Comparison of ENCODE assay signal across 19 cellular contexts in genomic region chr6:80640176-80640575, GRCh38.
A peak's percentile ranks its signal among the peaks of the same experiment; 100 is the strongest.
DNase-seq lines count a peak whose midpoint lies in the region; ATAC-seq and TF ChIP-seq lines count a peak whose summit lies in the region.
"Had no signal": no experiment of that assay in that cellular context is flagged by ENCODE, and none has a peak within 500 bp of the region (broad histone marks: within the 10 kb centered on the region; RNA-seq: fewer than 3 reads in every experiment).

No MANE protein-coding gene starts in this region.

- no peak for ATAC-seq in GM19397 (IDR thresholded peaks at IDR 0.05; ENCODE audit: unreplicated experiment)
- ATAC-seq: GM23338, HepG2, PC-3, T-cell had no signal

- H3K36me3 ChIP-seq in KMS-11 (ENCODE audit: insufficient read depth), result no peaks in the 10 kb centered on the region
- no peaks in the 10 kb centered on the region for H3K36me3 ChIP-seq in adipocyte (ENCODE audit: control insufficient read depth, insufficient read depth, low read length, severe bottlenecking)
- no peaks in the 10 kb centered on the region for H3K36me3 ChIP-seq in Karpas-422 (ENCODE audit: insufficient read depth, low read length)

- H3K4me2 ChIP-seq in KMS-11 (peak overlapping the region; percentile 80), Karpas-422 (ENCODE audit: low read depth, low read length, poor library complexity, severe bottlenecking) (no peak overlapping the region)
- H3K4me2 ChIP-seq: GM23338 had no signal

- no peaks in the 10 kb centered on the region for H3K9me2 ChIP-seq in Karpas-422 (replicated peaks; ENCODE audit: insufficient read depth, low read length)

- BruUV-seq in Calu3 (replicated peaks; lab: Mats Ljungman, UMichigan), result no TSS peak

- H3K9me3 ChIP-seq in adipocyte (ENCODE audit: control insufficient read depth, low read length) (no peaks in the 10 kb centered on the region), Karpas-422 (ENCODE audit: low read length) (no peaks in the 10 kb centered on the region)

- H3K4me3 ChIP-seq in KMS-11 (IDR thresholded peaks at IDR 0.05; ENCODE audit: insufficient read depth, low read depth, low read length), result no peak overlapping the region
- H3K4me3 ChIP-seq in adipocyte (ENCODE audit: low read length), result no peak overlapping the region
- H3K4me3 ChIP-seq in Karpas-422 (ENCODE audit: low read length), result no peak overlapping the region
- H3K4me3 ChIP-seq: GM23338 had no signal

- H2AFZ ChIP-seq in KMS-11 (ENCODE audit: low read depth) (no peak overlapping the region), Karpas-422 (ENCODE audit: low read length) (no peak overlapping the region)
- H2AFZ ChIP-seq: GM23338 had no signal

- peaks cover 6% of the 10 kb centered on the region for H3K36me3 Mint-ChIP-seq in Calu3 (ENCODE audit: insufficient read depth, unreplicated experiment)
- H3K36me3 Mint-ChIP-seq: T-cell had no signal

- no peaks in the 10 kb centered on the region for H3K79me2 ChIP-seq in KMS-11 (ENCODE audit: insufficient read depth, low read depth)
- H3K79me2 ChIP-seq in Karpas-422 (ENCODE audit: low read length), result no peaks in the 10 kb centered on the region

- intact Hi-C loops in Calu3 (cut with micrococcal nuclease; ENCODE audit: unreplicated experiment), result no loop called here

- H3K27me3 ChIP-seq in KMS-11 (ENCODE audit: insufficient read depth, low read depth), result no peaks in the 10 kb centered on the region
- H3K27me3 ChIP-seq in adipocyte (replicated peaks; ENCODE audit: control insufficient read depth, insufficient read depth, low read length), result no peaks in the 10 kb centered on the region
- H3K27me3 ChIP-seq in Karpas-422 (ENCODE audit: low read length), result no peaks in the 10 kb centered on the region

- CTCF ChIA-PET in Calu3 (lab: Charles Lee), result no interaction called here

- peaks cover 59% of the 10 kb centered on the region for H3K4me1 ChIP-seq in KMS-11 (ENCODE audit: low read depth, poor library complexity, severe bottlenecking)
- peaks cover 9% of the 10 kb centered on the region for H3K4me1 ChIP-seq in adipocyte (ENCODE audit: control insufficient read depth, insufficient read depth, low read length)
- H3K4me1 ChIP-seq in Karpas-422 (ENCODE audit: low read length), result no peaks in the 10 kb centered on the region

- H4K20me1 ChIP-seq in KMS-11 (ENCODE audit: insufficient read depth), result no peaks in the 10 kb centered on the region
- no peaks in the 10 kb centered on the region for H4K20me1 ChIP-seq in Karpas-422 (ENCODE audit: insufficient read depth, low read depth, low read length)

- peaks cover 42% of the 10 kb centered on the region for H3K4me1 Mint-ChIP-seq in Calu3 (ENCODE audit: low read depth, unreplicated experiment)
- H3K4me1 Mint-ChIP-seq: B cell, T-cell had no signal

- TF ChIP-seq CTCF in Calu3 (IDR thresholded peaks at IDR 0.05; ENCODE audit: unreplicated experiment) (no peak), KMS-11 (conservative IDR thresholded peaks at IDR 0.05; ENCODE audit: low read depth, low read length) (no peak)

- peak overlapping the region; percentile 93 for H3K27ac ChIP-seq in KMS-11
- H3K27ac ChIP-seq in Karpas-422 (ENCODE audit: low read length), result no peak overlapping the region

- peak overlapping the region; percentile 32; the same call in 1 of the 2 replicates for H3K9ac ChIP-seq in KMS-11
- no peak overlapping the region for H3K9ac ChIP-seq in adipocyte (ENCODE audit: low read length)
- no peak overlapping the region for H3K9ac ChIP-seq in Karpas-422 (ENCODE audit: low read length)

- peak overlapping the region; percentile 97 for H3K27ac Mint-ChIP-seq in Calu3 (ENCODE audit: unreplicated experiment)
- H3K27ac Mint-ChIP-seq: B cell; CD4-positive, alpha-beta T cell; GM23338; T-cell had no signal

- peaks cover 6% of the 10 kb centered on the region for H3K9me3 Mint-ChIP-seq in Calu3 (ENCODE audit: low read depth, unreplicated experiment)
- H3K9me3 Mint-ChIP-seq: CD4-positive, alpha-beta T cell had no signal

- no peak overlapping the region for H3K4me3 Mint-ChIP-seq in Calu3 (ENCODE audit: low read depth, unreplicated experiment)
- H3K4me3 Mint-ChIP-seq: B cell; CD4-positive, alpha-beta T cell; GM23338; T-cell had no signal

- DNase-seq in Calu3 (no peak), adipocyte (ENCODE audit: low read depth) (peak; percentile 7), renal cortical epithelial cell (ENCODE audit: low read depth) (peak; percentile 47), Karpas-422 (no peak), nucleus accumbens (lab: John Stamatoyannopoulos, UW) (no peak), NCI-H526 treated with DMSO at 0.1 percent for 48 hours (lab: John Stamatoyannopoulos, UW) (no peak)
- DNase-seq: ACHN; CD4-positive, alpha-beta T cell; NCI-H1105 treated with DMSO at 0.1 percent for 48 hours; NCI-H187; NCI-H446; NCI-H774; PC-3; T-cell had no signal

- no peaks in the 10 kb centered on the region for H3K27me3 Mint-ChIP-seq in Calu3 (ENCODE audit: unreplicated experiment)
- H3K27me3 Mint-ChIP-seq: B cell; CD4-positive, alpha-beta T cell; T-cell had no signal

Comparison
In these comparisons a context has a peak if more than half of its experiments do, and no peak if none do; other contexts are left out.
1. DNase-seq: peak in adipocyte (single experiment) and renal cortical epithelial cell (single experiment); none in Calu3 (single experiment), Karpas-422 (single experiment), nucleus accumbens (0 of 56) and NCI-H526 treated with DMSO at 0.1 percent for 48 hours (single experiment).